24 cellular contexts compared by ENCODE assay signal in the genomic region with DNA sequence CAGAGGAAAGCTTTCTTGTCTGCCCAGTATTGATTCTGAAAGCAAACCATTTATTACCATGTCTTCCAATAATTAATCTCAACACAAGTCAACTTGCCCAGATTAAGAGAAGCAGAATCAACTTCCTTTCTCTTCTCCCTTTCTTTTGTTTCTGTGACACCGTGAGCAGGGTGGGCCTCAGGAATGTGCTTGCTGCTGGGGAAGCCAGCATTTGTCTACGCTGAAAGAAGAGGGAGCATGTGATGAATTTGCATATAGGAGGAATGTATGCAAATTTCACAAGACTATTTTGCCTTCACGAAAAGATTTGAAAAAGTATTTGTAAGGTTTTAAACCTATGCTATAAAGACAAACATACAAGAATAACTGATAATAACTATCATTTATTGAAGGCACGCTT.
DNase-seq lines count a peak whose midpoint lies in the region; ATAC-seq and TF ChIP-seq lines count a peak whose summit lies in the region.
"Had no signal": no experiment of that assay in that cellular context is flagged by ENCODE, and none has a peak within 500 bp of the region (broad histone marks: within the 10 kb centered on the region; RNA-seq: fewer than 3 reads in every experiment).

No MANE protein-coding gene starts in this region.

- WGBS in HUES64, result 24% methylated on average over 2 of the region's 4 CpGs

- peaks cover 18% of the 10 kb centered on the region for H3K4me1 Mint-ChIP-seq in progenitor cell of endocrine pancreas (ENCODE audit: low read depth)
- H3K4me1 Mint-ChIP-seq: IgD-negative memory B cell; stimulated activated memory B cell treated with anti-CD40 and anti-IgM and Interleukin-4, amounts not matched to agents 10 μg/mL and 1 μg/mL and 100 μg/mL, for 72 hours had no signal

- no peak for TF ChIP-seq CTCF in choroid plexus epithelial cell (conservative IDR thresholded peaks at IDR 0.05; ENCODE audit: low read depth, low read length)
- TF ChIP-seq CTCF in progenitor cell of endocrine pancreas (IDR thresholded peaks at IDR 0.05; ENCODE audit: unreplicated experiment), result no peak
- TF ChIP-seq CTCF in dorsolateral prefrontal cortex (IDR thresholded peaks at IDR 0.05 in 54 of 56, conservative IDR thresholded peaks at IDR 0.05 in 2 of 56; ENCODE audit: low read depth in 1 of 56, partially characterized antibody in 56 of 56), result no peak

- peaks cover 3% of the 10 kb centered on the region for H3K27me3 Mint-ChIP-seq in progenitor cell of endocrine pancreas

- H3K27ac ChIP-seq in HUES64 (ENCODE audit: low read depth, low read length), result peak overlapping the region; percentile 74
- H3K27ac ChIP-seq in dorsolateral prefrontal cortex, result peak overlapping the region in 5 of 59 donors; percentile 6 to 28 (median 14)
- H3K27ac ChIP-seq: Peyer's patch, SJCRH30 had no signal

- no peaks in the 10 kb centered on the region for H3K9me3 Mint-ChIP-seq in progenitor cell of endocrine pancreas (ENCODE audit: low read depth)
- H3K9me3 Mint-ChIP-seq: T-helper 1 cell treated with Interleukin-12 subunit alpha and Interleukin-12 subunit beta and Interleukin-4 antibody, amounts not matched to agents 30 μg/mL and 1 μg/mL, for 36 hours had no signal

- peak overlapping the region; percentile 13; the same call in 1 of the 2 replicates for H3K9ac ChIP-seq in HUES64 (ENCODE audit: low read depth, low read length)

- H3K9me3 ChIP-seq in HUES64 (ENCODE audit: insufficient read depth, low read depth, low read length), result no peaks in the 10 kb centered on the region
- H3K9me3 ChIP-seq: Peyer's patch, SJCRH30 had no signal

- ATAC-seq in Right ventricle myocardium superior (ENCODE audit: poor library complexity), result no peak
- ATAC-seq: activated CD8-positive, alpha-beta T cell treated with anti-CD3 and anti-CD28 coated beads, Interleukin-2, amount 10 ng/mL, durations not matched to agents 7 days and 5 days; esophagus mucosa; stimulated activated memory B cell treated with anti-CD40 and anti-IgM and Interleukin-4, amounts not matched to agents 10 μg/mL and 1 μg/mL and 100 μg/mL, for 72 hours had no signal

- DNase-seq in choroid plexus epithelial cell (ENCODE audit: low read depth) (peak; percentile 10), iPS-NIHi11 (ENCODE audit: low spot score) (peak; percentile 50), progenitor cell of endocrine pancreas (ENCODE audit: low spot score, unreplicated experiment) (no peak), GM19240 (ENCODE audit: insufficient read length, low spot score) (no peak), ureter (ENCODE audit: low spot score) (no peak), dorsolateral prefrontal cortex (no peak), Right ventricle myocardium superior (no peak)
- DNase-seq: activated CD8-positive, alpha-beta T cell treated with anti-CD3 and anti-CD28 coated beads, Interleukin-2, amount 10 ng/mL, durations not matched to agents 7 days and 5 days; activated gamma-delta T cell treated with Interleukin-2 at 50 U/mL for 16 hours; activated T-cell treated with anti-CD3 and anti-CD28 coated beads for 4 hours; C1 segment of cervical spinal cord; Calu3; DND-41; effector memory CD4-positive, alpha-beta T cell; foreskin melanocyte; NK-92 treated with Interleukin-12 subunit alpha and Interleukin-12 subunit beta, amount 100 ng/mL, for 24 hours; Peyer's patch; SJCRH30; stimulated activated CD4-positive, alpha-beta T cell treated with anti-CD3 and anti-CD28 coated beads, Interleukin-4, amount 100 ng/mL, for 1 hour had no signal

- H3K4me3 Mint-ChIP-seq in progenitor cell of endocrine pancreas (ENCODE audit: low read depth), result peak overlapping the region; percentile 9
- H3K4me3 Mint-ChIP-seq: activated CD8-positive, alpha-beta T cell treated with anti-CD3 and anti-CD28 coated beads, Interleukin-2, amount 10 ng/mL, durations not matched to agents 7 days and 5 days; IgD-negative memory B cell; stimulated activated memory B cell treated with anti-CD40 and anti-IgM and Interleukin-4, amounts not matched to agents 10 μg/mL and 1 μg/mL and 100 μg/mL, for 72 hours; T-helper 1 cell treated with Interleukin-12 subunit alpha and Interleukin-12 subunit beta and Interleukin-4 antibody, amounts not matched to agents 30 μg/mL and 1 μg/mL, for 36 hours had no signal

- no peak overlapping the region for H3K4me3 ChIP-seq in HUES64 (ENCODE audit: low read length)
- H3K4me3 ChIP-seq in choroid plexus epithelial cell (ENCODE audit: low read depth, low read length), result no peak overlapping the region
- no peak overlapping the region for H3K4me3 ChIP-seq in dorsolateral prefrontal cortex
- H3K4me3 ChIP-seq: Peyer's patch, SJCRH30 had no signal

- H3K27ac Mint-ChIP-seq in progenitor cell of endocrine pancreas, result peak overlapping the region; percentile 91
- H3K27ac Mint-ChIP-seq: activated CD8-positive, alpha-beta T cell treated with anti-CD3 and anti-CD28 coated beads, Interleukin-2, amount 10 ng/mL, durations not matched to agents 7 days and 5 days; IgD-negative memory B cell; stimulated activated memory B cell treated with anti-CD40 and anti-IgM and Interleukin-4, amounts not matched to agents 10 μg/mL and 1 μg/mL and 100 μg/mL, for 72 hours; T-helper 1 cell treated with Interleukin-12 subunit alpha and Interleukin-12 subunit beta and Interleukin-4 antibody, amounts not matched to agents 30 μg/mL and 1 μg/mL, for 36 hours had no signal

- H3K36me3 Mint-ChIP-seq in progenitor cell of endocrine pancreas (ENCODE audit: insufficient read depth), result peaks cover 12% of the 10 kb centered on the region
- H3K36me3 Mint-ChIP-seq: IgD-negative memory B cell; stimulated activated memory B cell treated with anti-CD40 and anti-IgM and Interleukin-4, amounts not matched to agents 10 μg/mL and 1 μg/mL and 100 μg/mL, for 72 hours had no signal

- H3K27me3 ChIP-seq in HUES64 (ENCODE audit: insufficient read depth, low read length) (no peaks in the 10 kb centered on the region), dorsolateral prefrontal cortex (no peaks in the 10 kb centered on the region)
- H3K27me3 ChIP-seq: Peyer's patch, SJCRH30 had no signal

- no peaks in the 10 kb centered on the region for H3K36me3 ChIP-seq in HUES64 (ENCODE audit: insufficient read depth, low read length)
- H3K36me3 ChIP-seq: Peyer's patch, SJCRH30 had no signal

- peaks cover 16% of the 10 kb centered on the region for H3K4me1 ChIP-seq in HUES64 (ENCODE audit: insufficient read depth, low read length)

- intact Hi-C loops in dorsolateral prefrontal cortex (cut with DNase I), result no loop called here
- intact Hi-C loops in Right ventricle myocardium superior (cut with DNase I), result no loop called here

Comparison
In these comparisons a context has a peak if more than half of its experiments do, and no peak if none do; other contexts are left out.
1. DNase-seq: peak in choroid plexus epithelial cell (single experiment) and iPS-NIHi11 (single experiment); none in progenitor cell of endocrine pancreas (single experiment), GM19240 (single experiment), ureter (single experiment), dorsolateral prefrontal cortex (0 of 10) and Right ventricle myocardium superior (single experiment).